In the genomic region with DNA sequence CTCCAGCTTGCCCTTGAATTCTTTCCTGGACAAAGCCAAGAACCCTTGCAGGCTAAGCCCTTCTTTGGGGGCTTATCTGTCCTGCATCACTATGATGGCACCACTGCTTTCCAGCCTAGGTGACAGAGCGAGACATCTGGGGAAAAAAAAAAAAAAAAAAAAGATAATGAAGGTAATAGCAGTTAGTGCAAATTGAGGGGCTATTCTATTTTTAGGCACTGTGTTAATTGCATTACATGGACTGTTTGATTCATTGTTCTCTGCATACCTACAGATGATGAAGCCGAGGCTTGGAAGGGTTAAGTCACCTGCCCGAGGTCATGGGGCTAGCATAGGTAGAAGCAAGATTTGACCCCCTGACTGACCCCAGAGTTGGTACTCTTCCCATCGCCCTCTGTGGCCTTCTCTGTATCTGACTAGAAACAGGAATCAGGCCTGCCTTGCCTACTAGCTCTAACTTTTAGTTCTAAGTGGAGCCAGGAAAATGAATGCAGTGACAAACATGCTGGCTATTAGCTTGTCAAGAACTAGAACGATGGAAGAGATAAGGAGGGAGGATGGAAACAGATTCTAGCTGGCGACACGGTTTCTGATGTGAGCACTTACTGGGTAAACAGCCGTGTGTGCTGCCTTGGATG, we compare ENCODE assay signal across 1 cellular context.
TF ChIP-seq lines count a peak whose summit lies in the region.

No MANE protein-coding gene starts in this region.

TF ChIP-seq in HepG2, 621 proteins besides CTCF, POLR2A, EP300 and RAD21 (continued from another document and continues in another):
- TF ChIP-seq, protein P1, sequence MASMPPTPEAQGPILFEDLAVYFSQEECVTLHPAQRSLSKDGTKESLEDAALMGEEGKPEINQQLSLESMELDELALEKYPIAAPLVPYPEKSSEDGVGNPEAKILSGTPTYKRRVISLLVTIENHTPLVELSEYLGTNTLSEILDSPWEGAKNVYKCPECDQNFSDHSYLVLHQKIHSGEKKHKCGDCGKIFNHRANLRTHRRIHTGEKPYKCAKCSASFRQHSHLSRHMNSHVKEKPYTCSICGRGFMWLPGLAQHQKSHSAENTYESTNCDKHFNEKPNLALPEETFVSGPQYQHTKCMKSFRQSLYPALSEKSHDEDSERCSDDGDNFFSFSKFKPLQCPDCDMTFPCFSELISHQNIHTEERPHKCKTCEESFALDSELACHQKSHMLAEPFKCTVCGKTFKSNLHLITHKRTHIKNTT (CRISPR knock-in tag; IDR thresholded peaks at IDR 0.05), result no peak
- no peak; the same call in 1 of the 2 replicates for TF ChIP-seq RBAK (CRISPR knock-in tag; IDR thresholded peaks at IDR 0.05)
- no peak for TF ChIP-seq ZNF44 (CRISPR knock-in tag; IDR thresholded peaks at IDR 0.05)
- no peak for TF ChIP-seq MAZ (IDR thresholded peaks at IDR 0.05; ENCODE audit: borderline replicate concordance, low read depth, low read length)
- TF ChIP-seq MAZ (CRISPR knock-in tag; IDR thresholded peaks at IDR 0.05; ENCODE audit: low read depth), result peak; percentile 54; the same call in 1 of the 2 replicates
- TF ChIP-seq SRY (CRISPR knock-in tag; IDR thresholded peaks at IDR 0.05), result no peak
- no peak for TF ChIP-seq ZNF549 (CRISPR knock-in tag; IDR thresholded peaks at IDR 0.05)
- no peak for TF ChIP-seq ZNF644 (CRISPR knock-in tag; IDR thresholded peaks at IDR 0.05; ENCODE audit: low read depth)
- TF ChIP-seq ZFP90 (CRISPR knock-in tag; IDR thresholded peaks at IDR 0.05; ENCODE audit: borderline replicate concordance), result no peak
- TF ChIP-seq PHF21A (CRISPR knock-in tag; IDR thresholded peaks at IDR 0.05), result 0 out of 2 replicates have a peak, but pooled peaks have one; percentile 27
- TF ChIP-seq ZSCAN29 (CRISPR knock-in tag; conservative IDR thresholded peaks at IDR 0.05), result no peak
- TF ChIP-seq, protein P2, sequence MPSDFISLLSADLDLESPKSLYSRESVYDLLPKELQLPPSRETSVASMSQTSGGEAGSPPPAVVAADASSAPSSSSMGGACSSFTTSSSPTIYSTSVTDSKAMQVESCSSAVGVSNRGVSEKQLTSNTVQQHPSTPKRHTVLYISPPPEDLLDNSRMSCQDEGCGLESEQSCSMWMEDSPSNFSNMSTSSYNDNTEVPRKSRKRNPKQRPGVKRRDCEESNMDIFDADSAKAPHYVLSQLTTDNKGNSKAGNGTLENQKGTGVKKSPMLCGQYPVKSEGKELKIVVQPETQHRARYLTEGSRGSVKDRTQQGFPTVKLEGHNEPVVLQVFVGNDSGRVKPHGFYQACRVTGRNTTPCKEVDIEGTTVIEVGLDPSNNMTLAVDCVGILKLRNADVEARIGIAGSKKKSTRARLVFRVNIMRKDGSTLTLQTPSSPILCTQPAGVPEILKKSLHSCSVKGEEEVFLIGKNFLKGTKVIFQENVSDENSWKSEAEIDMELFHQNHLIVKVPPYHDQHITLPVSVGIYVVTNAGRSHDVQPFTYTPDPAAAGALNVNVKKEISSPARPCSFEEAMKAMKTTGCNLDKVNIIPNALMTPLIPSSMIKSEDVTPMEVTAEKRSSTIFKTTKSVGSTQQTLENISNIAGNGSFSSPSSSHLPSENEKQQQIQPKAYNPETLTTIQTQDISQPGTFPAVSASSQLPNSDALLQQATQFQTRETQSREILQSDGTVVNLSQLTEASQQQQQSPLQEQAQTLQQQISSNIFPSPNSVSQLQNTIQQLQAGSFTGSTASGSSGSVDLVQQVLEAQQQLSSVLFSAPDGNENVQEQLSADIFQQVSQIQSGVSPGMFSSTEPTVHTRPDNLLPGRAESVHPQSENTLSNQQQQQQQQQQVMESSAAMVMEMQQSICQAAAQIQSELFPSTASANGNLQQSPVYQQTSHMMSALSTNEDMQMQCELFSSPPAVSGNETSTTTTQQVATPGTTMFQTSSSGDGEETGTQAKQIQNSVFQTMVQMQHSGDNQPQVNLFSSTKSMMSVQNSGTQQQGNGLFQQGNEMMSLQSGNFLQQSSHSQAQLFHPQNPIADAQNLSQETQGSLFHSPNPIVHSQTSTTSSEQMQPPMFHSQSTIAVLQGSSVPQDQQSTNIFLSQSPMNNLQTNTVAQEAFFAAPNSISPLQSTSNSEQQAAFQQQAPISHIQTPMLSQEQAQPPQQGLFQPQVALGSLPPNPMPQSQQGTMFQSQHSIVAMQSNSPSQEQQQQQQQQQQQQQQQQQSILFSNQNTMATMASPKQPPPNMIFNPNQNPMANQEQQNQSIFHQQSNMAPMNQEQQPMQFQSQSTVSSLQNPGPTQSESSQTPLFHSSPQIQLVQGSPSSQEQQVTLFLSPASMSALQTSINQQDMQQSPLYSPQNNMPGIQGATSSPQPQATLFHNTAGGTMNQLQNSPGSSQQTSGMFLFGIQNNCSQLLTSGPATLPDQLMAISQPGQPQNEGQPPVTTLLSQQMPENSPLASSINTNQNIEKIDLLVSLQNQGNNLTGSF (CRISPR knock-in tag; IDR thresholded peaks at IDR 0.05), result no peak
- no peak for TF ChIP-seq ZNF224 (CRISPR knock-in tag; IDR thresholded peaks at IDR 0.05)
- TF ChIP-seq PTBP1 (IDR thresholded peaks at IDR 0.05; ENCODE audit: low read depth, low read length, poor library complexity, severe bottlenecking), result no peak
- TF ChIP-seq, protein P3, sequence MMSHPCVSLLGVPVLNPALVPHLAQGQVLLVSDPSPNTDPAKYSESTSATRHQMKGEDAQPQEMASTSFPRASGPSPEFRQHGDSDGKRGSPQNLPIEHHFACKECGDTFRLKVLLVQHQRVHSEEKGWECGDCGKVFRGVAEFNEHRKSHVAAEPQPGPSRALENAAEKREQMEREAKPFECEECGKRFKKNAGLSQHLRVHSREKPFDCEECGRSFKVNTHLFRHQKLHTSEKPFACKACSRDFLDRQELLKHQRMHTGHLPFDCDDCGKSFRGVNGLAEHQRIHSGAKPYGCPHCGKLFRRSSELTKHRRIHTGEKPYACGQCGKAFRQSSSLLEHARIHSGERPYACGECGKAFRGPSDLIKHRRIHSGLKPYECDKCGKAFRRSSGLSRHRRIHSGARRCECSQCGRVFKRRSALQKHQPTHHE (CRISPR knock-in tag; IDR thresholded peaks at IDR 0.05; ENCODE audit: borderline replicate concordance), result no peak
- TF ChIP-seq XBP1 (CRISPR knock-in tag; IDR thresholded peaks at IDR 0.05), result no peak
- no peak for TF ChIP-seq ZNF816 (CRISPR knock-in tag; IDR thresholded peaks at IDR 0.05; ENCODE audit: borderline replicate concordance)
- peak; percentile 8; the same call in 1 of the 2 replicates for TF ChIP-seq KMT2A (CRISPR knock-in tag; IDR thresholded peaks at IDR 0.05)
- TF ChIP-seq ISL2 (CRISPR knock-in tag; IDR thresholded peaks at IDR 0.05), result no peak
- TF ChIP-seq, protein P4, sequence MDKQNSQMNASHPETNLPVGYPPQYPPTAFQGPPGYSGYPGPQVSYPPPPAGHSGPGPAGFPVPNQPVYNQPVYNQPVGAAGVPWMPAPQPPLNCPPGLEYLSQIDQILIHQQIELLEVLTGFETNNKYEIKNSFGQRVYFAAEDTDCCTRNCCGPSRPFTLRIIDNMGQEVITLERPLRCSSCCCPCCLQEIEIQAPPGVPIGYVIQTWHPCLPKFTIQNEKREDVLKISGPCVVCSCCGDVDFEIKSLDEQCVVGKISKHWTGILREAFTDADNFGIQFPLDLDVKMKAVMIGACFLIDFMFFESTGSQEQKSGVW (CRISPR knock-in tag; IDR thresholded peaks at IDR 0.05; ENCODE audit: borderline replicate concordance), result no peak
- TF ChIP-seq ZNF136 (CRISPR knock-in tag; IDR thresholded peaks at IDR 0.05; ENCODE audit: low read depth), result peak; percentile 60; the same call in 1 of the 2 replicates
- TF ChIP-seq, protein P5, sequence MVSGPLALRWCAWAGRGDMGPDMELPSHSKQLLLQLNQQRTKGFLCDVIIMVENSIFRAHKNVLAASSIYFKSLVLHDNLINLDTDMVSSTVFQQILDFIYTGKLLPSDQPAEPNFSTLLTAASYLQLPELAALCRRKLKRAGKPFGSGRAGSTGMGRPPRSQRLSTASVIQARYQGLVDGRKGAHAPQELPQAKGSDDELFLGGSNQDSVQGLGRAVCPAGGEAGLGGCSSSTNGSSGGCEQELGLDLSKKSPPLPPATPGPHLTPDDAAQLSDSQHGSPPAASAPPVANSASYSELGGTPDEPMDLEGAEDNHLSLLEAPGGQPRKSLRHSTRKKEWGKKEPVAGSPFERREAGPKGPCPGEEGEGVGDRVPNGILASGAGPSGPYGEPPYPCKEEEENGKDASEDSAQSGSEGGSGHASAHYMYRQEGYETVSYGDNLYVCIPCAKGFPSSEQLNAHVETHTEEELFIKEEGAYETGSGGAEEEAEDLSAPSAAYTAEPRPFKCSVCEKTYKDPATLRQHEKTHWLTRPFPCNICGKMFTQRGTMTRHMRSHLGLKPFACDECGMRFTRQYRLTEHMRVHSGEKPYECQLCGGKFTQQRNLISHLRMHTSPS (CRISPR knock-in tag; IDR thresholded peaks at IDR 0.05; ENCODE audit: low read depth), result no peak
- no peak for TF ChIP-seq GFI1 (CRISPR knock-in tag; IDR thresholded peaks at IDR 0.05; ENCODE audit: borderline replicate concordance)
- TF ChIP-seq MAFF (IDR thresholded peaks at IDR 0.05; ENCODE audit: low read depth, low read length), result no peak
- TF ChIP-seq, protein P6, sequence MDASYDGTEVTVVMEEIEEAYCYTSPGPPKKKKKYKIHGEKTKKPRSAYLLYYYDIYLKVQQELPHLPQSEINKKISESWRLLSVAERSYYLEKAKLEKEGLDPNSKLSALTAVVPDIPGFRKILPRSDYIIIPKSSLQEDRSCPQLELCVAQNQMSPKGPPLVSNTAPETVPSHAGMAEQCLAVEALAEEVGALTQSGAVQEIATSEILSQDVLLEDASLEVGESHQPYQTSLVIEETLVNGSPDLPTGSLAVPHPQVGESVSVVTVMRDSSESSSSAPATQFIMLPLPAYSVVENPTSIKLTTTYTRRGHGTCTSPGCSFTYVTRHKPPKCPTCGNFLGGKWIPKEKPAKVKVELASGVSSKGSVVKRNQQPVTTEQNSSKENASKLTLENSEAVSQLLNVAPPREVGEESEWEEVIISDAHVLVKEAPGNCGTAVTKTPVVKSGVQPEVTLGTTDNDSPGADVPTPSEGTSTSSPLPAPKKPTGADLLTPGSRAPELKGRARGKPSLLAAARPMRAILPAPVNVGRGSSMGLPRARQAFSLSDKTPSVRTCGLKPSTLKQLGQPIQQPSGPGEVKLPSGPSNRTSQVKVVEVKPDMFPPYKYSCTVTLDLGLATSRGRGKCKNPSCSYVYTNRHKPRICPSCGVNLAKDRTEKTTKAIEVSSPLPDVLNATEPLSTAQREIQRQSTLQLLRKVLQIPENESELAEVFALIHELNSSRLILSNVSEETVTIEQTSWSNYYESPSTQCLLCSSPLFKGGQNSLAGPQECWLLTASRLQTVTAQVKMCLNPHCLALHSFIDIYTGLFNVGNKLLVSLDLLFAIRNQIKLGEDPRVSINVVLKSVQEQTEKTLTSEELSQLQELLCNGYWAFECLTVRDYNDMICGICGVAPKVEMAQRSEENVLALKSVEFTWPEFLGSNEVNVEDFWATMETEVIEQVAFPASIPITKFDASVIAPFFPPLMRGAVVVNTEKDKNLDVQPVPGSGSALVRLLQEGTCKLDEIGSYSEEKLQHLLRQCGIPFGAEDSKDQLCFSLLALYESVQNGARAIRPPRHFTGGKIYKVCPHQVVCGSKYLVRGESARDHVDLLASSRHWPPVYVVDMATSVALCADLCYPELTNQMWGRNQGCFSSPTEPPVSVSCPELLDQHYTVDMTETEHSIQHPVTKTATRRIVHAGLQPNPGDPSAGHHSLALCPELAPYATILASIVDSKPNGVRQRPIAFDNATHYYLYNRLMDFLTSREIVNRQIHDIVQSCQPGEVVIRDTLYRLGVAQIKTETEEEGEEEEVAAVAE (CRISPR knock-in tag; IDR thresholded peaks at IDR 0.05; ENCODE audit: borderline replicate concordance), result no peak
- TF ChIP-seq, protein P7, sequence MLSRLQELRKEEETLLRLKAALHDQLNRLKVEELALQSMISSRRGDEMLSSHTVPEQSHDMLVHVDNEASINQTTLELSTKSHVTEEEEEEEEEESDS (CRISPR knock-in tag; IDR thresholded peaks at IDR 0.05; ENCODE audit: borderline replicate concordance), result no peak
- no peak for TF ChIP-seq CENPT (CRISPR knock-in tag; IDR thresholded peaks at IDR 0.05; ENCODE audit: low read depth)
- no peak; the same call in 1 of the 2 replicates for TF ChIP-seq ZNF30 (CRISPR knock-in tag; IDR thresholded peaks at IDR 0.05)
- TF ChIP-seq MIER3 (CRISPR knock-in tag; IDR thresholded peaks at IDR 0.05; ENCODE audit: borderline replicate concordance), result no peak; the same call in 1 of the 2 replicates
- no peak for TF ChIP-seq ZNF629 (CRISPR knock-in tag; conservative IDR thresholded peaks at IDR 0.05)
- TF ChIP-seq, protein P8, sequence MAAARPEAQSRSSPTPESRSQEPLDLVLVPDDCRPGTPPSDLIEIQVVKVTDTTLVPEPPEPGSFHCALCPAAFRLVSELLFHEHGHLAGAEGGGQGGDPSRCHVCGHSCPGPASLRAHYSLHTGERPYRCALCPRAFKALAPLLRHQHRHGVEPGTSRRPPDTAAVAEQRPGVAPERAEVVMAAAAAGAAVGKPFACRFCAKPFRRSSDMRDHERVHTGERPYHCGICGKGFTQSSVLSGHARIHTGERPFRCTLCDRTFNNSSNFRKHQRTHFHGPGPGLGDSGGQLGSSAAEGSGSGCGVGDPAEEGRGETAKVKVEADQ (CRISPR knock-in tag; IDR thresholded peaks at IDR 0.05; ENCODE audit: borderline replicate concordance), result peak; percentile 52; the same call in 1 of the 2 replicates
- 0 out of 2 replicates have a peak, but pooled peaks have one; percentile 11 for TF ChIP-seq TCF7 (IDR thresholded peaks at IDR 0.05; ENCODE audit: low read depth)
- no peak for TF ChIP-seq NFE2L2 (IDR thresholded peaks at IDR 0.05; ENCODE audit: low read length)
